26 cellular contexts compared by ENCODE assay signal in genomic region chr3:66762888-66763287, GRCh38.
DNase-seq lines count a peak whose midpoint lies in the region; ATAC-seq, FAIRE-seq and TF ChIP-seq lines count a peak whose summit lies in the region.
"Had no signal": no experiment of that assay in that cellular context is flagged by ENCODE, and none has a peak within 500 bp of the region (broad histone marks: within the 10 kb centered on the region; RNA-seq: fewer than 3 reads in every experiment).

No MANE protein-coding gene starts in this region.

- no peak for FAIRE-seq in keratinocyte (lab: Jason Lieb, UNC)
- FAIRE-seq: kidney had no signal

- peak; percentile 3 for DNase-seq in G401 (ENCODE audit: low spot score)
- no peak for DNase-seq in keratinocyte (ENCODE audit: low read depth, low spot score)
- DNase-seq in gastrocnemius medialis: no peak
- DNase-seq in NCI-H187 treated with DMSO at 0.1 percent for 48 hours (lab: John Stamatoyannopoulos, UW): no peak
- no peak for DNase-seq in NCI-H2107 (lab: John Stamatoyannopoulos, UW)
- DNase-seq in Peyer's patch: no peak
- DNase-seq: activated CD4-positive, alpha-beta memory T cell treated with anti-CD3 and anti-CD28 coated beads, Interleukin-2, amount 10 ng/mL, durations not matched to agents 7 days and 5 days; activated CD4-positive, alpha-beta T cell treated with anti-CD3 and anti-CD28 coated beads for 1 hour; KG1; kidney; NCI-H1436 treated with DMSO at 0.1 percent for 48 hours; NCI-H446 treated with DMSO at 0.1 percent for 48 hours; NCI-H82; posterior cingulate gyrus; sigmoid colon; stimulated activated CD4-positive, alpha-beta T cell treated with anti-CD3 and anti-CD28 coated beads, Interleukin-15, amount 100 ng/mL, for 24 hours; stimulated activated naive CD4-positive, alpha-beta T cell; T-helper 17 cell had no signal

- no peak overlapping the region for H2AFZ ChIP-seq in keratinocyte (ENCODE audit: control insufficient read depth, low read length)

- no peak for TF ChIP-seq CTCF in brain (conservative IDR thresholded peaks at IDR 0.05)
- TF ChIP-seq CTCF in keratinocyte (optimal IDR thresholded peaks at IDR 0.05 in 1 of 3, IDR thresholded peaks at IDR 0.05 in 1 of 3, conservative IDR thresholded peaks at IDR 0.05 in 1 of 3; ENCODE audit: extremely low read depth in 1 of 3, insufficient read depth in 2 of 3, low read length in 3 of 3): no peak
- TF ChIP-seq CTCF in gastrocnemius medialis (IDR thresholded peaks at IDR 0.05 in 4 of 5, conservative IDR thresholded peaks at IDR 0.05 in 1 of 5): no peak
- no peak for TF ChIP-seq CTCF in Peyer's patch (IDR thresholded peaks at IDR 0.05)

- H3K27me3 ChIP-seq in keratinocyte (ENCODE audit: control insufficient read depth, extremely low read depth, insufficient read depth, low read length): no peaks in the 10 kb centered on the region
- H3K27me3 ChIP-seq in gastrocnemius medialis: no peaks in the 10 kb centered on the region
- no peaks in the 10 kb centered on the region for H3K27me3 ChIP-seq in Peyer's patch
- H3K27me3 ChIP-seq: cardiac muscle cell, sigmoid colon had no signal

- peaks cover 23 to 35% (median 26%) of the 10 kb centered on the region in 5 experiments for H3K9me3 Mint-ChIP-seq in brain
- H3K9me3 Mint-ChIP-seq: activated CD4-positive, alpha-beta memory T cell treated with anti-CD3 and anti-CD28 coated beads, Interleukin-2, amount 10 ng/mL, durations not matched to agents 7 days and 5 days; activated naive CD4-positive, alpha-beta T cell treated with anti-CD3 and anti-CD28 coated beads, Interleukin-2, amount 50 U/mL, for 24 hours; activated T-helper 2 cell treated with anti-CD3 and anti-CD28 coated beads, Interferon-gamma antibody, Interleukin-2, Interleukin-4, amounts not matched to agents 10 μg/mL and 5 μg/mL and 100 μg/mL, durations not matched to agents 14 hours and 24 hours and 36 hours; dendritic cell treated with granulocyte-macrophage colony-stimulating factor and Interleukin-4, amounts not matched to agents 40 ng/mL and 50 ng/mL, for 4 days had no signal

- H3K4me3 Mint-ChIP-seq in brain: peak overlapping the region in 1 of 5 experiments; percentile 24
- H3K4me3 Mint-ChIP-seq: activated CD4-positive, alpha-beta memory T cell treated with anti-CD3 and anti-CD28 coated beads, Interleukin-2, amount 10 ng/mL, durations not matched to agents 7 days and 5 days; activated naive CD4-positive, alpha-beta T cell treated with anti-CD3 and anti-CD28 coated beads, Interleukin-2, amount 50 U/mL, for 24 hours; dendritic cell treated with granulocyte-macrophage colony-stimulating factor and Interleukin-4, amounts not matched to agents 40 ng/mL and 50 ng/mL, for 4 days; T-helper 17 cell had no signal

- in situ Hi-C loops in G401 (cut with HindIII; ENCODE audit: low sequenced_read_pairs): no loop called here
- in situ Hi-C loops in gastrocnemius medialis (cut with MboI; ENCODE audit: low sequenced_read_pairs in 4 of 4): no loop called here

- no peaks in the 10 kb centered on the region for H3K27me3 Mint-ChIP-seq in brain
- H3K27me3 Mint-ChIP-seq: activated naive CD4-positive, alpha-beta T cell treated with anti-CD3 and anti-CD28 coated beads, Interleukin-2, amount 50 U/mL, for 24 hours; dendritic cell treated with granulocyte-macrophage colony-stimulating factor and Interleukin-4, amounts not matched to agents 40 ng/mL and 50 ng/mL, for 4 days; T-helper 17 cell had no signal

- no peaks in the 10 kb centered on the region for H3K36me3 ChIP-seq in keratinocyte (ENCODE audit: control insufficient read depth in 2 of 2, extremely low read depth in 1 of 2, insufficient read depth in 2 of 2, low read length in 2 of 2)
- no peaks in the 10 kb centered on the region for H3K36me3 ChIP-seq in gastrocnemius medialis
- no peaks in the 10 kb centered on the region for H3K36me3 ChIP-seq in Peyer's patch
- H3K36me3 ChIP-seq: cardiac muscle cell, sigmoid colon had no signal

- H3K9ac ChIP-seq in keratinocyte (ENCODE audit: control insufficient read depth, extremely low read depth, insufficient read depth, low read length): no peak overlapping the region

- no peak overlapping the region for H3K4me3 ChIP-seq in keratinocyte (ENCODE audit: control insufficient read depth in 2 of 3, extremely low read depth in 1 of 3, insufficient read depth in 2 of 3, low read depth in 1 of 3, low read length in 3 of 3)
- no peak overlapping the region for H3K4me3 ChIP-seq in gastrocnemius medialis
- H3K4me3 ChIP-seq in Peyer's patch: no peak overlapping the region
- H3K4me3 ChIP-seq: cardiac muscle cell, lung, sigmoid colon had no signal

- H3K9me1 ChIP-seq in keratinocyte (ENCODE audit: control insufficient read depth, extremely low read depth, insufficient read depth, low read length): no peaks in the 10 kb centered on the region

- H3K27ac ChIP-seq in keratinocyte (ENCODE audit: control insufficient read depth, insufficient read depth, low read length): no peak overlapping the region
- H3K27ac ChIP-seq in gastrocnemius medialis: peak overlapping the region; percentile 33 to 87 (median 82)
- H3K27ac ChIP-seq in Peyer's patch: no peak overlapping the region
- H3K27ac ChIP-seq: cardiac muscle cell had no signal

- H3K79me2 ChIP-seq in keratinocyte (ENCODE audit: control insufficient read depth, insufficient read depth, low read length): no peaks in the 10 kb centered on the region

- H3K36me3 Mint-ChIP-seq in brain: peaks cover 6% of the 10 kb centered on the region

- no peaks in the 10 kb centered on the region for H3K9me3 ChIP-seq in keratinocyte (ENCODE audit: control insufficient read depth, low read depth, low read length)
- no peaks in the 10 kb centered on the region for H3K9me3 ChIP-seq in gastrocnemius medialis
- no peaks in the 10 kb centered on the region for H3K9me3 ChIP-seq in Peyer's patch
- H3K9me3 ChIP-seq: sigmoid colon had no signal

- TF ChIP-seq POLR2A in gastrocnemius medialis (IDR thresholded peaks at IDR 0.05): no peak
- TF ChIP-seq POLR2A in Peyer's patch (IDR thresholded peaks at IDR 0.05): no peak

- peaks cover 11% of the 10 kb centered on the region for H3K4me1 Mint-ChIP-seq in brain
- H3K4me1 Mint-ChIP-seq: activated CD4-positive, alpha-beta memory T cell treated with anti-CD3 and anti-CD28 coated beads, Interleukin-2, amount 10 ng/mL, durations not matched to agents 7 days and 5 days; activated naive CD4-positive, alpha-beta T cell treated with anti-CD3 and anti-CD28 coated beads, Interleukin-2, amount 50 U/mL, for 24 hours; T-helper 17 cell had no signal

- peaks cover 6% of the 10 kb centered on the region for H3K4me1 ChIP-seq in keratinocyte (ENCODE audit: control insufficient read depth, extremely low read depth, insufficient read depth, low read length)
- peaks cover 29 to 33% of the 10 kb centered on the region in 2 donors for H3K4me1 ChIP-seq in gastrocnemius medialis
- no peaks in the 10 kb centered on the region for H3K4me1 ChIP-seq in Peyer's patch
- H3K4me1 ChIP-seq: sigmoid colon had no signal

- H3K27ac Mint-ChIP-seq in brain: peak overlapping the region in 3 of 5 experiments; percentile 39 to 77 (median 59)
- H3K27ac Mint-ChIP-seq: activated CD4-positive, alpha-beta memory T cell treated with anti-CD3 and anti-CD28 coated beads, Interleukin-2, amount 10 ng/mL, durations not matched to agents 7 days and 5 days; activated naive CD4-positive, alpha-beta T cell treated with anti-CD3 and anti-CD28 coated beads, Interleukin-2, amount 50 U/mL, for 24 hours; activated T-helper 2 cell treated with anti-CD3 and anti-CD28 coated beads, Interferon-gamma antibody, Interleukin-2, Interleukin-4, amounts not matched to agents 10 μg/mL and 5 μg/mL and 100 μg/mL, durations not matched to agents 14 hours and 24 hours and 36 hours; dendritic cell treated with granulocyte-macrophage colony-stimulating factor and Interleukin-4, amounts not matched to agents 40 ng/mL and 50 ng/mL, for 4 days; T-helper 17 cell had no signal

- no peaks in the 10 kb centered on the region for H4K20me1 ChIP-seq in keratinocyte (ENCODE audit: control insufficient read depth, extremely low read depth, insufficient read depth, low read length)

- dilution Hi-C loops in keratinocyte (cut with MboI; ENCODE audit: extremely low pct_ligation_motif_present, low sequenced_read_pairs): no loop called here

- peak overlapping the region; percentile 8 for H3K4me2 ChIP-seq in keratinocyte (ENCODE audit: control insufficient read depth, extremely low read depth, insufficient read depth, low read depth, low read length)

- ATAC-seq in gastrocnemius medialis (peak in 1 of 2 donors; percentile 26), HG03175 (IDR thresholded peaks at IDR 0.05; ENCODE audit: unreplicated experiment) (no peak)
- ATAC-seq: SK-N-SH treated with all-trans-retinoic acid at 6 μM for 48 hours, T-helper 17 cell had no signal

- intact Hi-C loops in gastrocnemius medialis (cut with DNase I; ENCODE audit: low total_unique reads): loop anchor here (5.0 kb wide), 4 partner anchors 54 to 356 kb away; partner anchors contain the start of gene LRIG1

Comparison
In these comparisons a context has a peak if more than half of its experiments do, and no peak if none do; other contexts are left out.
1. H3K27ac ChIP-seq: peak in gastrocnemius medialis (4 of 4); none in keratinocyte (single experiment) and Peyer's patch (0 of 4).